ENCODE assay signal across 8 cellular contexts in genomic region chr17:47315451-47316266, GRCh38. TPM values are rescaled to one million over a fixed set of nuclear protein-coding genes. Genes with fewer than 3 reads are reported as not detected.
DNase-seq lines count a peak whose midpoint lies in the region; ATAC-seq and TF ChIP-seq lines count a peak whose summit lies in the region.

No MANE protein-coding gene starts in this region.

- H3K9ac ChIP-seq in SU-DHL-6 (ENCODE audit: low read length): no peak overlapping the region
- H3K9ac ChIP-seq in endodermal cell (ENCODE audit: extremely low read depth, low read length, poor library complexity, severe bottlenecking): no peak overlapping the region
- H3K9ac ChIP-seq in mesendoderm (ENCODE audit: low read length): no peak overlapping the region

- no peaks in the 10 kb centered on the region for H3K27me3 Mint-ChIP-seq in endodermal cell (ENCODE audit: insufficient read depth)

- no peak overlapping the region for H3K23ac ChIP-seq in mesendoderm (ENCODE audit: low read length)

- peak overlapping the region; percentile 30 for H3K18ac ChIP-seq in mesendoderm (ENCODE audit: low read length)

- H2AFZ ChIP-seq in SU-DHL-6 (ENCODE audit: low read depth, low read length, severe bottlenecking): no peak overlapping the region

- ATAC-seq in upper lobe of left lung (ENCODE audit: low FRiP score in 2 of 2) (peak; percentile 63 to 86), HG03342 (IDR thresholded peaks at IDR 0.05; ENCODE audit: unreplicated experiment) (no peak)

- H4K8ac ChIP-seq in mesendoderm (ENCODE audit: low read depth, low read length): no peak overlapping the region

- WGBS in endodermal cell (ENCODE audit: insufficient coverage in 1 of 2, insufficient read length in 1 of 2), 2 experiments: 47 to 71% methylated on average over 4 to 6 of the region's 7 CpGs
- WGBS in mesendoderm (ENCODE audit: extremely low coverage, insufficient coverage, low lambda C conversion rate): no CpG with 5 or more reads among the region's 7 CpGs
- WGBS in upper lobe of left lung, 2 donors: 24 to 28% methylated on average over 7 of the region's 7 CpGs

- H3K9me3 Mint-ChIP-seq in endodermal cell: peaks cover under 1% of the 10 kb centered on the region

- no peak overlapping the region for H3K56ac ChIP-seq in mesendoderm (ENCODE audit: low read length)

- no peaks in the 10 kb centered on the region for H3K36me3 Mint-ChIP-seq in endodermal cell (ENCODE audit: low read depth)

- no peaks in the 10 kb centered on the region for H3K79me2 ChIP-seq in SU-DHL-6 (ENCODE audit: insufficient read depth, low read length)
- H3K79me2 ChIP-seq in mesendoderm (ENCODE audit: control insufficient read depth, insufficient read depth, low read length): no peaks in the 10 kb centered on the region

- H3K79me1 ChIP-seq in mesendoderm (ENCODE audit: low read length): no peaks in the 10 kb centered on the region

- H3K4me3 Mint-ChIP-seq in endodermal cell: no peak overlapping the region

- no peak overlapping the region for H3K27ac Mint-ChIP-seq in endodermal cell

- H3K4me1 Mint-ChIP-seq in endodermal cell: peaks cover 20% of the 10 kb centered on the region

- H3K27me3 ChIP-seq in SU-DHL-6 (ENCODE audit: low read length) (no peaks in the 10 kb centered on the region), endodermal cell (ENCODE audit: control insufficient read depth, insufficient read depth, low read length, poor library complexity, severe bottlenecking) (no peaks in the 10 kb centered on the region), mesendoderm (ENCODE audit: insufficient read depth, low read length, poor library complexity) (no peaks in the 10 kb centered on the region), upper lobe of left lung (no peaks in the 10 kb centered on the region)

- H2BK5ac ChIP-seq in mesendoderm (ENCODE audit: low read length): no peak overlapping the region

- H2BK15ac ChIP-seq in mesendoderm (replicated peaks; ENCODE audit: low read depth): no peak overlapping the region

- H2AK5ac ChIP-seq in mesendoderm (ENCODE audit: low read length): no peak overlapping the region

- H3K27ac ChIP-seq in SU-DHL-6 (ENCODE audit: low read depth, low read length): no peak overlapping the region
- no peak overlapping the region for H3K27ac ChIP-seq in endodermal cell (ENCODE audit: low read depth, low read length)
- no peak overlapping the region for H3K27ac ChIP-seq in mesendoderm (ENCODE audit: low read depth, low read length)
- H3K27ac ChIP-seq in upper lobe of left lung: no peak overlapping the region

- TF ChIP-seq POLR2A in upper lobe of left lung (IDR thresholded peaks at IDR 0.05): no peak

- H3K9me2 ChIP-seq in SU-DHL-6 (replicated peaks; ENCODE audit: insufficient read depth, low read length): no peaks in the 10 kb centered on the region

- H3K4ac ChIP-seq in mesendoderm (ENCODE audit: low read depth, low read length): no peak overlapping the region

- H3K36me3 ChIP-seq in SU-DHL-6 (ENCODE audit: low read length) (no peaks in the 10 kb centered on the region), endodermal cell (ENCODE audit: control insufficient read depth, insufficient read depth, low read length) (no peaks in the 10 kb centered on the region), mesendoderm (ENCODE audit: control insufficient read depth, insufficient read depth, low read length) (no peaks in the 10 kb centered on the region), upper lobe of left lung (no peaks in the 10 kb centered on the region)

- TF ChIP-seq EP300 in upper lobe of left lung (IDR thresholded peaks at IDR 0.05): no peak

- H4K20me1 ChIP-seq in SU-DHL-6 (ENCODE audit: low read depth, low read length): no peaks in the 10 kb centered on the region

- H4K5ac ChIP-seq in mesendoderm (ENCODE audit: low read length): no peak overlapping the region

- TF ChIP-seq CTCF in GM12872 (IDR thresholded peaks at IDR 0.05; ENCODE audit: insufficient read depth, low read depth, low read length) (peak; percentile 72), SU-DHL-6 (IDR thresholded peaks at IDR 0.05; ENCODE audit: insufficient read depth, low read length, poor library complexity, severe bottlenecking) (peak; percentile 62), endodermal cell (conservative IDR thresholded peaks at IDR 0.05) (peak; percentile 93), upper lobe of left lung (IDR thresholded peaks at IDR 0.05) (peak; percentile 60 to 86 (median 80))

- H2BK120ac ChIP-seq in mesendoderm (ENCODE audit: low read depth, low read length): no peak overlapping the region

- H3K4me1 ChIP-seq in endodermal cell (ENCODE audit: control insufficient read depth, insufficient read depth, low read length) (peaks cover 8% of the 10 kb centered on the region), mesendoderm (ENCODE audit: control insufficient read depth, low read depth, low read length) (peaks cover 1% of the 10 kb centered on the region), upper lobe of left lung (peaks cover 6 to 11% (median 8%) of the 10 kb centered on the region in 4 donors)

- DNase-seq in AG08395 (ENCODE audit: low spot score) (peak; percentile 62), NCI-H1436 (lab: John Stamatoyannopoulos, UW) (peak; percentile 66), endodermal cell (peak; percentile 71), mesendoderm (peak; percentile 69), upper lobe of left lung (no peak)

- H3K4me3 ChIP-seq in SU-DHL-6 (ENCODE audit: insufficient read depth, low read length, poor library complexity, severe bottlenecking): no peak overlapping the region
- H3K4me3 ChIP-seq in endodermal cell (ENCODE audit: low read length): no peak overlapping the region
- no peak overlapping the region for H3K4me3 ChIP-seq in mesendoderm (ENCODE audit: low read length)
- H3K4me3 ChIP-seq in upper lobe of left lung: no peak overlapping the region

- H3K4me2 ChIP-seq in SU-DHL-6 (ENCODE audit: low read depth, low read length, poor library complexity, severe bottlenecking) (no peak overlapping the region), mesendoderm (ENCODE audit: low read length) (no peak overlapping the region)

- H3K9me3 ChIP-seq in SU-DHL-6 (ENCODE audit: insufficient read depth, low read length): no peaks in the 10 kb centered on the region
- peaks cover 2% of the 10 kb centered on the region for H3K9me3 ChIP-seq in endodermal cell (ENCODE audit: control insufficient read depth, low read length)
- no peaks in the 10 kb centered on the region for H3K9me3 ChIP-seq in upper lobe of left lung

- no peaks in the 10 kb centered on the region for H3F3A ChIP-seq in SU-DHL-6 (ENCODE audit: insufficient read depth)

RNA-seq across cellular contexts. Expression of gene EFCAB13, which starts 8.1 kb away (rescaled TPM):
- total RNA-seq in endodermal cell (1 to 10 TPM; 4.3 to 8.9 TPM), upper lobe of left lung (10 to 100 TPM in 2 of 6 donors, 1 to 10 TPM in 4; 3.2 to 21.0 (median 8.1) TPM)
- polyA plus RNA-seq in endodermal cell (2013, experiment 1 of 2): 0.89 TPM
- polyA plus RNA-seq in endodermal cell (2013, experiment 2 of 2): 0.99 TPM
- polyA plus RNA-seq in mesendoderm (2013, experiment 1 of 2): 0.31 TPM
- 0.31 TPM for polyA plus RNA-seq in mesendoderm (2013, experiment 2 of 2)

Comparison
In these comparisons a context has a peak if more than half of its experiments do, and no peak if none do; other contexts are left out.
1. DNase-seq: peak in AG08395 (single experiment), NCI-H1436 (single experiment), endodermal cell (single experiment) and mesendoderm (single experiment); none in upper lobe of left lung (0 of 2).
2. Peak in every context shown above with its lines, with median percentiles within 50 percentile points of each other: CTCF ChIP-seq.